Comparison of ENCODE assay signal across 1 cellular context in genomic region chr11:12755510-12755909, GRCh38.
TF ChIP-seq lines count a peak whose summit lies in the region.

No MANE protein-coding gene starts in this region.

TF ChIP-seq in SK-N-SH, 30 proteins besides CTCF, POLR2A, EP300 and RAD21 (continued from another document):
- TF ChIP-seq ZBTB33 (IDR thresholded peaks at IDR 0.05; ENCODE audit: borderline replicate concordance, low read depth), result no peak
TF ChIP-seq in SK-N-SH: peak in this region for 1.
